ENCODE assay signal across 32 cellular contexts in the genomic region with DNA sequence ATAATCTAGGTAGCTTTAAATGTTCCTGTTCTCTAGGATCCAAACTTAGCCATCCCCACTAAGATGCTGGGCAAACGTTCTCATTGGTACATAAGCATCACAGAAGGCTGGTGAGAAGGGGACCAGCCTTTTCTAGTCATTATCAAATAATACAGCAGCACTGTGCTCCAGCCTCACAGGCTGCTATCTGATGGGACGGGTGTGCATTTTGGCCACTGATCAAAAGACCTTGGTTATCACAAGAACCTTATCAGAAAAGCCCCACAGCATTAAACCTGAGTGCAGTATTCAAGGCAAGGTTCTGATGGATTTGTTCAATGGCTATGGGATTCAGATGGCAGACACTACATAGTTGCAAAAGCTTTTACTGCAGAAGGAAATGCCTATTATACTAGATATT.
"Had no signal": no experiment of that assay in that cellular context is flagged by ENCODE, and none has a peak within 500 bp of the region (broad histone marks: within the 10 kb centered on the region; RNA-seq: fewer than 3 reads in every experiment).

No MANE protein-coding gene starts in this region.

- H3K27ac Mint-ChIP-seq: activated CD4-positive, alpha-beta T cell treated with anti-CD3 and anti-CD28 coated beads, Interleukin-2, amount 10 ng/mL, durations not matched to agents 7 days and 5 days; activated CD8-positive, alpha-beta T cell treated with anti-CD3 and anti-CD28 coated beads for 36 hours; activated naive CD4-positive, alpha-beta T cell treated with anti-CD3 and anti-CD28 coated beads for 36 hours; activated naive CD8-positive, alpha-beta T cell treated with anti-CD3 and anti-CD28 coated beads, Interleukin-2, amount 10 ng/mL, durations not matched to agents 7 days and 5 days; activated T-helper 1 cell treated with anti-CD3 and anti-CD28 coated beads, Interleukin-12 subunit alpha, Interleukin-12 subunit beta, Interleukin-2, Interleukin-4 antibody, amounts not matched to agents 30 ng/mL and 10 ng/mL and 1 ng/mL, durations not matched to agents 14 hours and 24 hours and 36 hours; nephron; stimulated activated naive B cell treated with anti-CD40 and anti-IgM and Interleukin-4, amounts not matched to agents 10 μg/mL and 1 μg/mL and 100 μg/mL, for 72 hours; T-cell; T-helper 2 cell treated with Interferon-gamma antibody and Interleukin-4, amounts not matched to agents 5 μg/mL and 100 μg/mL, for 36 hours; WTC11 had no signal

- H3K4me3 Mint-ChIP-seq: activated CD4-positive, alpha-beta T cell treated with anti-CD3 and anti-CD28 coated beads, Interleukin-2, amount 10 ng/mL, durations not matched to agents 7 days and 5 days; activated CD8-positive, alpha-beta T cell treated with anti-CD3 and anti-CD28 coated beads for 36 hours; activated naive CD4-positive, alpha-beta T cell treated with anti-CD3 and anti-CD28 coated beads for 36 hours; activated naive CD8-positive, alpha-beta T cell treated with anti-CD3 and anti-CD28 coated beads, Interleukin-2, amount 10 ng/mL, durations not matched to agents 7 days and 5 days; activated T-helper 1 cell treated with anti-CD3 and anti-CD28 coated beads, Interleukin-12 subunit alpha, Interleukin-12 subunit beta, Interleukin-2, Interleukin-4 antibody, amounts not matched to agents 30 ng/mL and 10 ng/mL and 1 ng/mL, durations not matched to agents 14 hours and 24 hours and 36 hours; brain; nephron; stimulated activated naive B cell treated with anti-CD40 and anti-IgM and Interleukin-4, amounts not matched to agents 10 μg/mL and 1 μg/mL and 100 μg/mL, for 72 hours; T-cell; T-helper 2 cell treated with Interferon-gamma antibody and Interleukin-4, amounts not matched to agents 5 μg/mL and 100 μg/mL, for 36 hours; WTC11 had no signal

- FAIRE-seq: endothelial cell of umbilical vein, keratinocyte had no signal

- H3K4me1 Mint-ChIP-seq: brain; nephron; stimulated activated naive B cell treated with anti-CD40 and anti-IgM and Interleukin-4, amounts not matched to agents 10 μg/mL and 1 μg/mL and 100 μg/mL, for 72 hours; T-cell; WTC11 had no signal

- H3K36me3 ChIP-seq: ovary, prostate gland, sigmoid colon had no signal

- H3K4me1 ChIP-seq: ascending aorta, prostate gland, tibial nerve had no signal

- H3K27ac ChIP-seq: ascending aorta, neutrophil, ovary, prostate gland, sigmoid colon, tibial nerve had no signal

- H3K4me3 ChIP-seq: ascending aorta, ovary, prostate gland, sigmoid colon, smooth muscle cell, tibial nerve had no signal

- DNase-seq: activated CD4-positive, alpha-beta T cell treated with anti-CD3 and anti-CD28 coated beads for 1 hour; activated CD4-positive, alpha-beta T cell treated with anti-CD3 and anti-CD28 coated beads, Interleukin-2, amount 10 ng/mL, durations not matched to agents 7 days and 5 days; activated CD8-positive, alpha-beta T cell treated with anti-CD3 and anti-CD28 coated beads for 36 hours; activated effector memory CD4-positive, alpha-beta T cell treated with anti-CD3 and anti-CD28 coated beads, Interleukin-2, amount 50 U/mL, for 16 hours; activated naive CD4-positive, alpha-beta T cell treated with anti-CD3 and anti-CD28 coated beads for 36 hours; activated naive CD8-positive, alpha-beta T cell treated with anti-CD3 and anti-CD28 coated beads, Interleukin-2, amount 10 ng/mL, durations not matched to agents 7 days and 5 days; foreskin fibroblast; head of caudate nucleus; hippocampal formation; left cardiac atrium; left ventricle myocardium superior; mammary epithelial cell; ovary; retina; sigmoid colon; stimulated activated CD4-positive, alpha-beta T cell treated with anti-CD3 and anti-CD28 coated beads, Interleukin-1b, Interleukin-23, amount 100 ng/mL, for 48 hours; stimulated activated CD4-positive, alpha-beta T cell treated with anti-CD3 and anti-CD28 coated beads, Interleukin-4, amount 100 ng/mL, for 4 hours; stimulated activated CD8-positive, alpha-beta memory T cell treated with anti-CD3 and anti-CD28 coated beads, Interleukin-4, amount 100 ng/mL, for 48 hours; stimulated activated naive B cell treated with anti-CD40 and anti-IgM and Interleukin-4, amounts not matched to agents 10 μg/mL and 1 μg/mL and 100 μg/mL, for 72 hours; T-cell had no signal

- H3K27me3 ChIP-seq: ascending aorta, neutrophil, ovary, sigmoid colon, tibial nerve had no signal

- H3K4me2 ChIP-seq: smooth muscle cell had no signal

- H3K9me3 Mint-ChIP-seq: activated CD4-positive, alpha-beta T cell treated with anti-CD3 and anti-CD28 coated beads, Interleukin-2, amount 10 ng/mL, durations not matched to agents 7 days and 5 days; activated CD8-positive, alpha-beta T cell treated with anti-CD3 and anti-CD28 coated beads for 36 hours; activated naive CD4-positive, alpha-beta T cell treated with anti-CD3 and anti-CD28 coated beads for 36 hours; activated naive CD8-positive, alpha-beta T cell treated with anti-CD3 and anti-CD28 coated beads, Interleukin-2, amount 10 ng/mL, durations not matched to agents 7 days and 5 days; activated T-helper 1 cell treated with anti-CD3 and anti-CD28 coated beads, Interleukin-12 subunit alpha, Interleukin-12 subunit beta, Interleukin-2, Interleukin-4 antibody, amounts not matched to agents 30 ng/mL and 10 ng/mL and 1 ng/mL, durations not matched to agents 14 hours and 24 hours and 36 hours; brain; nephron; stimulated activated naive B cell treated with anti-CD40 and anti-IgM and Interleukin-4, amounts not matched to agents 10 μg/mL and 1 μg/mL and 100 μg/mL, for 72 hours; T-cell; T-helper 2 cell treated with Interferon-gamma antibody and Interleukin-4, amounts not matched to agents 5 μg/mL and 100 μg/mL, for 36 hours; WTC11 had no signal

- H3K36me3 Mint-ChIP-seq: activated naive CD8-positive, alpha-beta T cell treated with anti-CD3 and anti-CD28 coated beads, Interleukin-2, amount 10 ng/mL, durations not matched to agents 7 days and 5 days had no signal

- ATAC-seq: activated CD8-positive, alpha-beta T cell treated with anti-CD3 and anti-CD28 coated beads for 36 hours; left cardiac atrium; stimulated activated naive B cell treated with anti-CD40 and anti-IgM and Interleukin-4, amounts not matched to agents 10 μg/mL and 1 μg/mL and 100 μg/mL, for 72 hours; T-cell; WTC11 had no signal

- H3K9me3 ChIP-seq: ascending aorta, neutrophil, ovary, prostate gland, sigmoid colon, tibial nerve had no signal

- H3K27me3 Mint-ChIP-seq: activated CD4-positive, alpha-beta T cell treated with anti-CD3 and anti-CD28 coated beads, Interleukin-2, amount 10 ng/mL, durations not matched to agents 7 days and 5 days; activated CD8-positive, alpha-beta T cell treated with anti-CD3 and anti-CD28 coated beads for 36 hours; activated naive CD8-positive, alpha-beta T cell treated with anti-CD3 and anti-CD28 coated beads, Interleukin-2, amount 10 ng/mL, durations not matched to agents 7 days and 5 days; brain; stimulated activated naive B cell treated with anti-CD40 and anti-IgM and Interleukin-4, amounts not matched to agents 10 μg/mL and 1 μg/mL and 100 μg/mL, for 72 hours; T-cell had no signal
